ENCODE assay signal across 9 cellular contexts in genomic region chr13:39016789-39017188, GRCh38. TPM values are rescaled to one million over a fixed set of nuclear protein-coding genes. Genes with fewer than 3 reads are reported as not detected.
DNase-seq lines count a peak whose midpoint lies in the region; TF ChIP-seq lines count a peak whose summit lies in the region.
"Had no signal": no experiment of that assay in that cellular context is flagged by ENCODE, and none has a peak within 500 bp of the region (broad histone marks: within the 10 kb centered on the region; RNA-seq: fewer than 3 reads in every experiment).

No MANE protein-coding gene starts in this region.

- intact Hi-C loops in activated T-helper 2 cell treated with anti-CD3 and anti-CD28 coated beads, Interferon-gamma antibody, Interleukin-2, Interleukin-4, amounts not matched to agents 10 μg/mL and 5 μg/mL and 100 μg/mL, durations not matched to agents 14 hours and 24 hours and 36 hours (cut with micrococcal nuclease): loop anchor here (2.0 kb wide), 1 partner anchor 66 kb away; no protein-coding TSS in a partner anchor
- intact Hi-C loops in stomach (cut with DNase I; ENCODE audit: low total_unique reads): no loop called here

- H3K4me3 Mint-ChIP-seq in activated T-helper 2 cell treated with anti-CD3 and anti-CD28 coated beads, Interferon-gamma antibody, Interleukin-2, Interleukin-4, amounts not matched to agents 10 μg/mL and 5 μg/mL and 100 μg/mL, durations not matched to agents 14 hours and 24 hours and 36 hours (ENCODE audit: low read depth): no peak overlapping the region
- peak overlapping the region in 2 of 5 donors; percentile 2 to 39 for H3K4me3 Mint-ChIP-seq in immature natural killer cell

- no peaks in the 10 kb centered on the region for H3F3A ChIP-seq in Loucy (ENCODE audit: low read depth)

- no peak overlapping the region for H2AFZ ChIP-seq in Loucy (ENCODE audit: low read length)

- H3K4me3 ChIP-seq in AG09309 (ENCODE audit: control insufficient read depth, low read depth, low read length) (no peak overlapping the region), Loucy (ENCODE audit: low read length, poor library complexity, severe bottlenecking) (no peak overlapping the region), stomach (no peak overlapping the region)

- H3K79me2 ChIP-seq in Loucy (ENCODE audit: insufficient read depth, low read length): no peaks in the 10 kb centered on the region

- peaks cover 15% of the 10 kb centered on the region for H3K4me1 Mint-ChIP-seq in activated T-helper 2 cell treated with anti-CD3 and anti-CD28 coated beads, Interferon-gamma antibody, Interleukin-2, Interleukin-4, amounts not matched to agents 10 μg/mL and 5 μg/mL and 100 μg/mL, durations not matched to agents 14 hours and 24 hours and 36 hours (ENCODE audit: low read depth)
- peaks cover 16 to 33% of the 10 kb centered on the region in 2 donors for H3K4me1 Mint-ChIP-seq in immature natural killer cell

- whole genome bisulfite sequencing in stomach, 5 donors: 11 to 22% (median 14%) methylated on average over 2 of the region's 2 CpGs

- H3K27me3 ChIP-seq in Loucy (ENCODE audit: insufficient read depth, low read length, poor library complexity, severe bottlenecking) (no peaks in the 10 kb centered on the region), stomach (no peaks in the 10 kb centered on the region)

- DNase-seq in AG09309 (ENCODE audit: low read depth) (no peak), HEK293T (ENCODE audit: extremely low spot score) (peak; percentile 43), immature natural killer cell (peak in 1 of 3 donors; percentile 11), stomach (no peak), NOMO-1 (lab: John Stamatoyannopoulos, UW; ENCODE audit: unreplicated experiment in 2 of 2) (no peak)
- no peak for DNase-seq in activated T-helper 2 cell treated with anti-CD3 and anti-CD28 coated beads, Interferon-gamma antibody, Interleukin-2, Interleukin-4, amounts not matched to agents 10 μg/mL and 5 μg/mL and 100 μg/mL, durations not matched to agents 14 hours and 24 hours and 36 hours (ENCODE audit: low spot score)

- POLR2A ChIA-PET in HEK293T (lab: Yijun Ruan, JAX): no interaction called here

- TF ChIP-seq CTCF in AG09309 (IDR thresholded peaks at IDR 0.05; ENCODE audit: control insufficient read depth, insufficient read depth, low read depth, low read length, missing control alignments) (peak; percentile 44), GM12874 (IDR thresholded peaks at IDR 0.05; ENCODE audit: insufficient read depth, low read depth, low read length) (peak; percentile 56), Loucy (conservative IDR thresholded peaks at IDR 0.05; ENCODE audit: low read length) (peak; percentile 71), stomach (IDR thresholded peaks at IDR 0.05) (no peak)

- no peaks in the 10 kb centered on the region for H3K9me3 Mint-ChIP-seq in activated T-helper 2 cell treated with anti-CD3 and anti-CD28 coated beads, Interferon-gamma antibody, Interleukin-2, Interleukin-4, amounts not matched to agents 10 μg/mL and 5 μg/mL and 100 μg/mL, durations not matched to agents 14 hours and 24 hours and 36 hours
- no peaks in the 10 kb centered on the region for H3K9me3 Mint-ChIP-seq in immature natural killer cell

- H3K9ac ChIP-seq in Loucy (ENCODE audit: low read depth, low read length, poor library complexity, severe bottlenecking): no peak overlapping the region

- peaks cover 4% of the 10 kb centered on the region for H4K20me1 ChIP-seq in Loucy (ENCODE audit: insufficient read depth, low read length, poor library complexity, severe bottlenecking)

- no peak for TF ChIP-seq POLR2A in stomach (IDR thresholded peaks at IDR 0.05)

- peak overlapping the region; percentile 28 for H3K27ac Mint-ChIP-seq in activated T-helper 2 cell treated with anti-CD3 and anti-CD28 coated beads, Interferon-gamma antibody, Interleukin-2, Interleukin-4, amounts not matched to agents 10 μg/mL and 5 μg/mL and 100 μg/mL, durations not matched to agents 14 hours and 24 hours and 36 hours
- H3K27ac Mint-ChIP-seq in immature natural killer cell: peak overlapping the region in 5 of 6 donors; percentile 1 to 81 (median 30)

- H3K9me3 ChIP-seq in Loucy (ENCODE audit: insufficient read depth, low read depth, low read length): no peaks in the 10 kb centered on the region
- H3K9me3 ChIP-seq in stomach: no peaks in the 10 kb centered on the region

- no peaks in the 10 kb centered on the region for H3K4me1 ChIP-seq in Loucy (ENCODE audit: insufficient read depth, low read length, poor library complexity, severe bottlenecking)
- no peaks in the 10 kb centered on the region for H3K4me1 ChIP-seq in stomach

- peaks cover 76% of the 10 kb centered on the region for H3K36me3 Mint-ChIP-seq in activated T-helper 2 cell treated with anti-CD3 and anti-CD28 coated beads, Interferon-gamma antibody, Interleukin-2, Interleukin-4, amounts not matched to agents 10 μg/mL and 5 μg/mL and 100 μg/mL, durations not matched to agents 14 hours and 24 hours and 36 hours (ENCODE audit: low read depth)
- H3K36me3 Mint-ChIP-seq in immature natural killer cell: peaks cover 26 to 45% (median 41%) of the 10 kb centered on the region in 3 donors

- H3K27ac ChIP-seq in stomach: no peak overlapping the region

- H3K9me2 ChIP-seq in Loucy (replicated peaks; ENCODE audit: low read depth, low read length): no peaks in the 10 kb centered on the region

- TF ChIP-seq EP300 in stomach (IDR thresholded peaks at IDR 0.05): no peak

- no peak overlapping the region for H3K4me2 ChIP-seq in Loucy (ENCODE audit: low read depth, low read length, poor library complexity, severe bottlenecking)

- CTCF ChIA-PET in HEK293T (lab: Yijun Ruan, JAX): no interaction called here

- H3K36me3 ChIP-seq in Loucy (ENCODE audit: insufficient read depth, low read length): peaks cover 79% of the 10 kb centered on the region
- H3K36me3 ChIP-seq in stomach: peaks cover 46 to 99% (median 83%) of the 10 kb centered on the region in 4 donors

- no peaks in the 10 kb centered on the region for H3K27me3 Mint-ChIP-seq in activated T-helper 2 cell treated with anti-CD3 and anti-CD28 coated beads, Interferon-gamma antibody, Interleukin-2, Interleukin-4, amounts not matched to agents 10 μg/mL and 5 μg/mL and 100 μg/mL, durations not matched to agents 14 hours and 24 hours and 36 hours (ENCODE audit: low read depth)
- peaks cover 0 to 5% (median 1%) of the 10 kb centered on the region in 3 donors for H3K27me3 Mint-ChIP-seq in immature natural killer cell (ENCODE audit: low read depth in 3 of 3)

TF ChIP-seq in HEK293T, 16 proteins besides CTCF, POLR2A, EP300 and RAD21:
- TF ChIP-seq FOXK2 (IDR thresholded peaks at IDR 0.05) (no peak), HDGF (IDR thresholded peaks at IDR 0.05; ENCODE audit: borderline replicate concordance) (no peak), CTBP1 (IDR thresholded peaks at IDR 0.05; ENCODE audit: borderline replicate concordance) (no peak), ELF4 (IDR thresholded peaks at IDR 0.05) (no peak), SUZ12 (IDR thresholded peaks at IDR 0.05) (no peak), BHLHE40 (IDR thresholded peaks at IDR 0.05; ENCODE audit: borderline replicate concordance) (no peak), SP1 (IDR thresholded peaks at IDR 0.05) (no peak), NFRKB (IDR thresholded peaks at IDR 0.05) (no peak)
- TF ChIP-seq, protein P1, sequence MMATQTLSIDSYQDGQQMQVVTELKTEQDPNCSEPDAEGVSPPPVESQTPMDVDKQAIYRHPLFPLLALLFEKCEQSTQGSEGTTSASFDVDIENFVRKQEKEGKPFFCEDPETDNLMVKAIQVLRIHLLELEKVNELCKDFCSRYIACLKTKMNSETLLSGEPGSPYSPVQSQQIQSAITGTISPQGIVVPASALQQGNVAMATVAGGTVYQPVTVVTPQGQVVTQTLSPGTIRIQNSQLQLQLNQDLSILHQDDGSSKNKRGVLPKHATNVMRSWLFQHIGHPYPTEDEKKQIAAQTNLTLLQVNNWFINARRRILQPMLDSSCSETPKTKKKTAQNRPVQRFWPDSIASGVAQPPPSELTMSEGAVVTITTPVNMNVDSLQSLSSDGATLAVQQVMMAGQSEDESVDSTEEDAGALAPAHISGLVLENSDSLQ (IDR thresholded peaks at IDR 0.05): no peak

RNA-seq across cellular contexts. Expression of gene PROSER1, which starts 21.1 kb away (rescaled TPM):
- 90.9 and 92.0 TPM in 2 replicates for total RNA-seq in activated T-helper 2 cell treated with anti-CD3 and anti-CD28 coated beads, Interferon-gamma antibody, Interleukin-2, Interleukin-4, amounts not matched to agents 10 μg/mL and 5 μg/mL and 100 μg/mL, durations not matched to agents 14 hours and 24 hours and 36 hours
- polyA plus RNA-seq in immature natural killer cell: 10 to 100 TPM in 1 of 3 donors, 1 to 10 TPM in 2; 5.4 to 19.7 (median 6.8) TPM
- total RNA-seq in stomach: 100 to 1,000 TPM in 1 of 5 donors, 10 to 100 TPM in 4; 10.3 to 176 (median 27.5) TPM
- polyA plus RNA-seq in stomach: 10 to 100 TPM in 2 of 3 donors, 1 to 10 TPM in 1; 5.7 to 10.3 (median 10.1) TPM

RNA-seq across cellular contexts. Expression of gene NHLRC3, which starts 21.5 kb away (rescaled TPM):
- 21.6 and 22.5 TPM in 2 replicates for total RNA-seq in activated T-helper 2 cell treated with anti-CD3 and anti-CD28 coated beads, Interferon-gamma antibody, Interleukin-2, Interleukin-4, amounts not matched to agents 10 μg/mL and 5 μg/mL and 100 μg/mL, durations not matched to agents 14 hours and 24 hours and 36 hours
- 10 to 100 TPM in 1 of 3 donors, 1 to 10 TPM in 2; 4.7 to 10.5 (median 9.5) TPM for polyA plus RNA-seq in immature natural killer cell
- total RNA-seq in stomach: 10 to 100 TPM in 4 of 5 donors, 1 to 10 TPM in 1; 4.1 to 74.4 (median 20.3) TPM
- polyA plus RNA-seq in stomach: 1 to 10 TPM; 4.4 to 8.5 (median 5.7) TPM

RNA-seq across cellular contexts. Expression of gene STOML3, which starts 26.2 kb away (rescaled TPM):
- not detected in 2 replicates for total RNA-seq in activated T-helper 2 cell treated with anti-CD3 and anti-CD28 coated beads, Interferon-gamma antibody, Interleukin-2, Interleukin-4, amounts not matched to agents 10 μg/mL and 5 μg/mL and 100 μg/mL, durations not matched to agents 14 hours and 24 hours and 36 hours
- not detected for polyA plus RNA-seq in immature natural killer cell
- not detected for total RNA-seq in stomach
- not detected for polyA plus RNA-seq in stomach
- total RNA-seq: NCI-H460 had no signal

Comparison
In these comparisons a context has a peak if more than half of its experiments do, and no peak if none do; other contexts are left out.
1. CTCF ChIP-seq: peak in AG09309 (single experiment), GM12874 (single experiment) and Loucy (single experiment); none in stomach (0 of 7).